9 cellular contexts compared by ENCODE assay signal in genomic region chr20:56360133-56360898, GRCh38. TPM values are rescaled to one million over a fixed set of nuclear protein-coding genes. Genes with fewer than 3 reads are reported as not detected.
DNase-seq lines count a peak whose midpoint lies in the region; ATAC-seq and TF ChIP-seq lines count a peak whose summit lies in the region.
"Had no signal": no experiment of that assay in that cellular context is flagged by ENCODE, and none has a peak within 500 bp of the region (broad histone marks: within the 10 kb centered on the region; RNA-seq: fewer than 3 reads in every experiment).

No MANE protein-coding gene starts in this region.

- H3K36me3 ChIP-seq in ES-I3 (ENCODE audit: insufficient read depth, low read length) (no peaks in the 10 kb centered on the region), psoas muscle (ENCODE audit: insufficient read depth in 1 of 2, low read depth in 1 of 2) (peaks cover 0 to 13% of the 10 kb centered on the region in 2 donors), MM.1S (replicated peaks; ENCODE audit: insufficient read depth, low read length) (no peaks in the 10 kb centered on the region)

- H3K9me3 ChIP-seq in ES-I3 (ENCODE audit: control insufficient read depth, insufficient read depth, low read length), result no peaks in the 10 kb centered on the region
- H3K9me3 ChIP-seq in psoas muscle, result no peaks in the 10 kb centered on the region
- H3K9me3 ChIP-seq in MM.1S (replicated peaks; ENCODE audit: insufficient read depth, low read length), result no peaks in the 10 kb centered on the region

- no peaks in the 10 kb centered on the region for H3K9me2 ChIP-seq in MM.1S (replicated peaks; ENCODE audit: insufficient read depth, low read length)

- DNase-seq in fibroblast of mammary gland (ENCODE audit: low read depth) (peak; percentile 20), psoas muscle (no peak), MM.1S (no peak)
- DNase-seq in stimulated activated CD4-positive, alpha-beta T cell treated with anti-CD3 and anti-CD28 coated beads, Interleukin-12 subunit alpha, Interleukin-12 subunit beta, amount 100 ng/mL, for 4 hours, result no peak
- DNase-seq: NCI-H1694 had no signal

- H3K4me3 ChIP-seq in WI38 (ENCODE audit: low read depth, low read length) (peak overlapping the region; percentile 79), fibroblast of mammary gland (ENCODE audit: control insufficient read depth, low read depth, low read length) (peak overlapping the region; percentile 77), psoas muscle (peak overlapping the region; percentile 86), MM.1S (ENCODE audit: low read length) (no peak overlapping the region)

- no peaks in the 10 kb centered on the region for H3F3A ChIP-seq in MM.1S (ENCODE audit: insufficient read depth, low read length)

- WGBS in psoas muscle, 3 donors, result 46 to 64% (median 53%) methylated on average over 13 of the region's 13 CpGs

- no peaks in the 10 kb centered on the region for H3K79me2 ChIP-seq in MM.1S (ENCODE audit: low read length)

- H3K27ac ChIP-seq in psoas muscle (peak overlapping the region; percentile 91), MM.1S (ENCODE audit: low read length) (no peak overlapping the region)

- no peak overlapping the region for H3K4me2 ChIP-seq in MM.1S (ENCODE audit: low read depth, low read length)

- H3K27me3 ChIP-seq in psoas muscle (ENCODE audit: insufficient read depth in 3 of 3, low read length in 2 of 3) (no peaks in the 10 kb centered on the region), MM.1S (replicated peaks; ENCODE audit: insufficient read depth, low read length) (no peaks in the 10 kb centered on the region)

- peaks cover 12% of the 10 kb centered on the region for H3K4me1 ChIP-seq in ES-I3 (ENCODE audit: insufficient read depth, low read length)
- H3K4me1 ChIP-seq in psoas muscle, result peaks cover 23% of the 10 kb centered on the region
- no peaks in the 10 kb centered on the region for H3K4me1 ChIP-seq in MM.1S (ENCODE audit: low read length)

- H2AFZ ChIP-seq in MM.1S (ENCODE audit: low read length), result no peak overlapping the region

- no peak for TF ChIP-seq CTCF in WI38 (IDR thresholded peaks at IDR 0.05; ENCODE audit: low read depth, low read length)
- TF ChIP-seq CTCF in fibroblast of mammary gland (conservative IDR thresholded peaks at IDR 0.05; ENCODE audit: control insufficient read depth, insufficient read depth, low read depth, low read length), result no peak
- no peak for TF ChIP-seq CTCF in psoas muscle (IDR thresholded peaks at IDR 0.05)
- no peak for TF ChIP-seq CTCF in MM.1S (IDR thresholded peaks at IDR 0.05; ENCODE audit: low read length)

- H3K9ac ChIP-seq in ES-I3 (ENCODE audit: low read depth, low read length), result peak overlapping the region; percentile 95; the same call in 1 of the 2 replicates
- H3K9ac ChIP-seq in MM.1S (ENCODE audit: low read length), result no peak overlapping the region

- intact Hi-C loops in psoas muscle (cut with DNase I), result no loop called here

- peak in 3 of 4 donors; percentile 1 to 10 (median 4) for ATAC-seq in psoas muscle
- ATAC-seq in HG03469 (IDR thresholded peaks at IDR 0.05; ENCODE audit: unreplicated experiment), result no peak
- ATAC-seq in HG02571 (IDR thresholded peaks at IDR 0.05; ENCODE audit: unreplicated experiment), result no peak

- no peaks in the 10 kb centered on the region for H4K20me1 ChIP-seq in MM.1S (ENCODE audit: insufficient read depth, low read length)

RNA-seq across cellular contexts. Expression of gene FAM210B, which starts 1.5 kb away (rescaled TPM):
- total RNA-seq in psoas muscle, result 10 to 100 TPM; 35.6 to 64.6 (median 53.2) TPM
- 10 to 100 TPM; 21.0 to 68.5 (median 37.8) TPM for polyA plus RNA-seq in psoas muscle

RNA-seq across cellular contexts. Expression of gene AURKA, which starts 31.7 kb away (rescaled TPM):
- total RNA-seq in psoas muscle, result 10 to 100 TPM in 1 of 4 donors, 1 to 10 TPM in 3; 2.9 to 13.4 (median 3.3) TPM
- polyA plus RNA-seq in psoas muscle, result 10 to 100 TPM in 2 of 3 donors, 1 to 10 TPM in 1; 7.5 to 20.3 (median 14.3) TPM

RNA-seq across cellular contexts. Expression of gene CSTF1, which starts 32.1 kb away (rescaled TPM):
- total RNA-seq in psoas muscle, result 10 to 100 TPM; 15.5 to 20.3 (median 16.7) TPM
- 10 to 100 TPM in 2 of 3 donors, 1 to 10 TPM in 1; 10.0 to 19.9 (median 12.1) TPM for polyA plus RNA-seq in psoas muscle

RNA-seq across cellular contexts. Expression of gene CASS4, which starts 51.7 kb away (rescaled TPM):
- total RNA-seq in psoas muscle, result under 1 TPM; 0.29 to 0.73 (median 0.35) TPM
- polyA plus RNA-seq in psoas muscle, result under 1 TPM; 0.08 to 0.39 (median 0.14) TPM

Comparison
In these comparisons a context has a peak if more than half of its experiments do, and no peak if none do; other contexts are left out.
1. ATAC-seq: peak in psoas muscle (3 of 4); none in HG03469 (single experiment) and HG02571 (single experiment).